12 cellular contexts compared by ENCODE assay signal in the genomic region with DNA sequence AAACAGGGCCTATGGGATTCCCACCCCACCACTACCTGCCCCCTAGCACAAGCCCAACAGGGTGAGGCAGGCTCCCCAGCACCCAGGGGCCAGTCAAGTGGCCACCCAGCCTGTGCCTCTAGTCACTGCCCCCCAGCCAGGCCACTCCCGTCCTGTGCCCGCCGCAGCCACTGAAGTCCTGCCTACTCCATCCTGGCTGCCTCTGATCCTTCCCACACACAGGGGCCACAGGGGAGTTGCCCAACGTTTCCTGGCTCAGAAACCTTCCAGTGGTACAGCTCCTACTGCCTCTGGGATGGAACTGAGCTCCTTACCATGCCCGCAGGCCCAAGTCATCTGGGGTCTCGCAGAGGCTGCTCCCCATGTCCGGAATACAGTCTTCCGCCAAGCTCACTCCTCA.
DNase-seq lines count a peak whose midpoint lies in the region; ATAC-seq and TF ChIP-seq lines count a peak whose summit lies in the region.
"Had no signal": no experiment of that assay in that cellular context is flagged by ENCODE, and none has a peak within 500 bp of the region (broad histone marks: within the 10 kb centered on the region; RNA-seq: fewer than 3 reads in every experiment).

No MANE protein-coding gene starts in this region.

- H3K9me3 Mint-ChIP-seq in CD14-positive monocyte, result no peaks in the 10 kb centered on the region

- H3K4me1 ChIP-seq in body of pancreas (peaks cover 97% of the 10 kb centered on the region), left ventricle myocardium inferior (peaks cover 95% of the 10 kb centered on the region)

- intact Hi-C loops in CD14-positive monocyte (cut with micrococcal nuclease) (no loop called here), body of pancreas (cut with DNase I) (no loop called here), left ventricle myocardium inferior (cut with micrococcal nuclease) (no loop called here)

- TF ChIP-seq CTCF in CD14-positive monocyte (IDR thresholded peaks at IDR 0.05), result no peak
- no peak for TF ChIP-seq CTCF in body of pancreas (IDR thresholded peaks at IDR 0.05)
- TF ChIP-seq CTCF in left ventricle myocardium inferior (IDR thresholded peaks at IDR 0.05; ENCODE audit: borderline replicate concordance), result no peak
- TF ChIP-seq CTCF in GM13976 (IDR thresholded peaks at IDR 0.05; ENCODE audit: borderline replicate concordance, control extremely low read depth, extremely low read depth, insufficient read depth, missing control alignments), result no peak

- no peak for TF ChIP-seq POLR2A in body of pancreas (IDR thresholded peaks at IDR 0.05)
- TF ChIP-seq POLR2A in erythroblast (IDR thresholded peaks at IDR 0.05; ENCODE audit: low read length), result no peak

- 60 to 72% methylated on average over 5 to 8 of the region's 8 CpGs for WGBS in body of pancreas, 2 donors

- peaks cover 0 to 4% (median 1%) of the 10 kb centered on the region in 3 donors for H3K27me3 Mint-ChIP-seq in CD14-positive monocyte (ENCODE audit: low read depth in 3 of 3)

- H3K9me3 ChIP-seq in body of pancreas (no peaks in the 10 kb centered on the region), left ventricle myocardium inferior (replicated peaks) (no peaks in the 10 kb centered on the region)

- peaks cover 37 to 55% of the 10 kb centered on the region in 2 donors for H3K36me3 Mint-ChIP-seq in CD14-positive monocyte

- no peak overlapping the region for H3K4me3 Mint-ChIP-seq in CD14-positive monocyte

- H3K27me3 ChIP-seq in body of pancreas (no peaks in the 10 kb centered on the region), left ventricle myocardium inferior (ENCODE audit: low read depth) (no peaks in the 10 kb centered on the region)
- H3K27me3 ChIP-seq: cardiac muscle cell, hepatocyte had no signal

- H3K4me1 Mint-ChIP-seq in CD14-positive monocyte, result peaks cover 33% of the 10 kb centered on the region

- H3K27ac Mint-ChIP-seq in CD14-positive monocyte, result peak overlapping the region in 4 of 7 donors; percentile 26 to 86 (median 44)

- H3K4me3 ChIP-seq in body of pancreas, result no peak overlapping the region
- H3K4me3 ChIP-seq in left ventricle myocardium inferior, result no peak overlapping the region
- no peak overlapping the region for H3K4me3 ChIP-seq in skin epidermis
- H3K4me3 ChIP-seq: cardiac muscle cell, hepatocyte had no signal

- H3K27ac ChIP-seq in body of pancreas, result peak overlapping the region; percentile 59 to 95 (median 92)
- peak overlapping the region; percentile 52 for H3K27ac ChIP-seq in left ventricle myocardium inferior (replicated peaks)
- H3K27ac ChIP-seq in skin epidermis, result peak overlapping the region in 19 of 21 experiments; percentile 49 to 88 (median 71)
- H3K27ac ChIP-seq: cardiac muscle cell, hepatocyte had no signal

- in situ Hi-C loops in GM13976 (cut with MboI; ENCODE audit: low sequenced_read_pairs, unreplicated experiment), result no loop called here

- no peaks in the 10 kb centered on the region for H3K36me3 ChIP-seq in body of pancreas (replicated peaks in 1 of 2; ENCODE audit: insufficient read depth in 1 of 2, low read depth in 2 of 2)
- no peaks in the 10 kb centered on the region for H3K36me3 ChIP-seq in left ventricle myocardium inferior
- H3K36me3 ChIP-seq: cardiac muscle cell had no signal

- no peak for ATAC-seq in body of pancreas

- no peak for DNase-seq in CD14-positive monocyte (ENCODE audit: low spot score)
- DNase-seq in body of pancreas, result peak in 1 of 4 donors; percentile 45
- peak; percentile 45 for DNase-seq in left ventricle myocardium inferior
- DNase-seq in C1 segment of cervical spinal cord (lab: John Stamatoyannopoulos, UW), result no peak
- no peak for DNase-seq in anterior cingulate cortex (lab: John Stamatoyannopoulos, UW)
- DNase-seq in GM13976 (ENCODE audit: low spot score), result no peak
- DNase-seq in erythroblast (lab: John Stamatoyannopoulos, UW), result no peak
- DNase-seq: activated T-cell treated with anti-CD3 and anti-CD28 coated beads, Interleukin-2, amount 50 U/mL, for 1 hour; NCI-H1417 had no signal
